ENCODE assay signal across 9 cellular contexts in the genomic region with DNA sequence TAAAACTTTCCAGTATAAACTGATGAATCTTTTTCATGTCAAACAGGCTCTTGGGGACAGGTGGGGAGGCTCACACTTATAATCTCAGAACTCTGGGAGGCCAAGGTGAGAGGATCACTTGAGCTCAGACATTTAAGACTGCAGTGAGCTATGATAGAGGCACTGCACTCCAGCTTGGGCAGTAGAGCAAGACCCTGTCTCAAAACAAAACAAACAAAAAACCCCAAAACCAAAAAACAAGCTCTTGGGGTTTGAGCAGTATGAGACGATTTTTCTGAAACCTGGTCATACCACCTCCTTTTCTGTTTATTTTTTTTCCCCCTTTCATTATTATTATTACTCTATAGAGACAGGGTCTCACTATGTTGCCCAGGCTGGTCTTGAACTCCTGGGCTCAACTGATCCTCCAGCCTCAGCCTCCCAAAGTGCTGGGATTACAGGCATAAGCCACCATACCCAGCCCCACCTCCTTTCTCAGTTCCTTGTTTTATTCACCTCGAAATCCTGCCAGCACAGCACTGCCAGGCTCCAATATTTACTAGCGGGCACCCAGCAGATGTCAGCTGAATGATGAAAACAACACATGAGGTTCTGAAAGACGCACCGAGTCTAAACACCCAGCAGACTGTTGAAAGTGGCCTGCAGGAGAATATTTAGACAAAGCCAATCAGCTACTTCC. TPM values are rescaled to one million over a fixed set of nuclear protein-coding genes. Genes with fewer than 3 reads are reported as not detected.
DNase-seq lines count a peak whose midpoint lies in the region; ATAC-seq and TF ChIP-seq lines count a peak whose summit lies in the region.
"Had no signal": no experiment of that assay in that cellular context is flagged by ENCODE, and none has a peak within 500 bp of the region (broad histone marks: within the 10 kb centered on the region; RNA-seq: fewer than 3 reads in every experiment).

No MANE protein-coding gene starts in this region.

- intact Hi-C loops in OCI-LY7 (cut with micrococcal nuclease; ENCODE audit: unreplicated experiment): no loop called here

- CTCF ChIA-PET in OCI-LY7 (lab: Charles Lee; ENCODE audit: unreplicated experiment): interaction anchor here (0.7 kb wide), 1 partner anchor 12 kb away, joined by 5 read pairs; no protein-coding TSS in a partner anchor

- no peak for DNase-seq in OCI-LY7 (ENCODE audit: low spot score)
- DNase-seq in cerebellar nuclear complex (lab: John Stamatoyannopoulos, UW): no peak
- DNase-seq: activated gamma-delta T cell had no signal

- H3K79me2 ChIP-seq in ACC112 (ENCODE audit: control insufficient read depth, insufficient read depth, low read length, unreplicated experiment) (peaks cover 9% of the 10 kb centered on the region), OCI-LY7 (ENCODE audit: insufficient read depth, low read depth, low read length) (no peaks in the 10 kb centered on the region)

- H3K36me3 ChIP-seq in ACC112 (ENCODE audit: insufficient read depth, low read length) (peaks cover 15% of the 10 kb centered on the region; the same call in 1 of the 2 replicates), OCI-LY7 (ENCODE audit: insufficient read depth, low read length) (no peaks in the 10 kb centered on the region)

- H4K20me1 ChIP-seq in OCI-LY7 (ENCODE audit: insufficient read depth, low read length): no peaks in the 10 kb centered on the region

- no TSS peak for BruUV-seq in OCI-LY7 (replicated peaks; lab: Mats Ljungman, UMichigan)

- H3K9me3 ChIP-seq in OCI-LY7 (ENCODE audit: low read length): no peaks in the 10 kb centered on the region

- no peak for TF ChIP-seq CTCF in OCI-LY7 (conservative IDR thresholded peaks at IDR 0.05; ENCODE audit: low read length)

- no peaks in the 10 kb centered on the region for H3K9me2 ChIP-seq in OCI-LY7 (ENCODE audit: insufficient read depth, low read length)

- H2AFZ ChIP-seq in ACC112 (ENCODE audit: low read length, unreplicated experiment) (no peak overlapping the region), OCI-LY7 (ENCODE audit: low read length) (peak overlapping the region; percentile 51; the same call in 1 of the 2 replicates)

- H3K4me2 ChIP-seq in OCI-LY7 (ENCODE audit: low read length): no peak overlapping the region

- POLR2A ChIA-PET in OCI-LY7 (lab: Charles Lee): interaction anchor here (0.6 to 1.8 kb wide), 6 partner anchors 10 to 836 kb away, joined by 3 to 7 read pairs (median 4); no protein-coding TSS in a partner anchor

- H3K27ac ChIP-seq in ACC112 (ENCODE audit: low read depth, low read length) (peak overlapping the region; percentile 93), OCI-LY7 (ENCODE audit: low read depth, low read length, poor library complexity, severe bottlenecking) (no peak overlapping the region)

- H3K4me1 ChIP-seq in ACC112 (ENCODE audit: control insufficient read depth, insufficient read depth, low read length, unreplicated experiment) (peaks cover 50% of the 10 kb centered on the region), OCI-LY7 (ENCODE audit: insufficient read depth, low read length, poor library complexity, severe bottlenecking) (peaks cover 11% of the 10 kb centered on the region)

- H3K4me3 ChIP-seq in ACC112 (ENCODE audit: low read depth, low read length): no peak overlapping the region
- no peak overlapping the region for H3K4me3 ChIP-seq in OCI-LY7 (ENCODE audit: low read depth, low read length, poor library complexity, severe bottlenecking)

- ATAC-seq in GM18907 (IDR thresholded peaks at IDR 0.05; ENCODE audit: unreplicated experiment): peak; percentile 67
- ATAC-seq in HG02884 (IDR thresholded peaks at IDR 0.05; ENCODE audit: unreplicated experiment): peak; percentile 67
- ATAC-seq in HG03457 (IDR thresholded peaks at IDR 0.05; ENCODE audit: unreplicated experiment): no peak
- no peak for ATAC-seq in HG03025 (IDR thresholded peaks at IDR 0.05; ENCODE audit: low FRiP score, unreplicated experiment)
- no peak for ATAC-seq in GM19455 (IDR thresholded peaks at IDR 0.05; ENCODE audit: unreplicated experiment)

- no peaks in the 10 kb centered on the region for H3K27me3 ChIP-seq in ACC112 (ENCODE audit: insufficient read depth, low read length)

RNA-seq across cellular contexts. Expression of gene CDK17, which starts 19.5 kb away (rescaled TPM):
- total RNA-seq in OCI-LY7 (2014; rRNA removed; shearing (Covaris generic)): 34.5 and 36.3 TPM in 2 replicates
- total RNA-seq in OCI-LY7 (2022): 42.1 and 43.4 TPM in 2 replicates

Comparison
In these comparisons a context has a peak if more than half of its experiments do, and no peak if none do; other contexts are left out.
1. ATAC-seq: peak in GM18907 (single experiment) and HG02884 (single experiment); none in HG03457 (single experiment), HG03025 (single experiment) and GM19455 (single experiment).